18 cellular contexts compared by ENCODE assay signal in genomic region chr17:4109424-4109823, GRCh38. TPM values are rescaled to one million over a fixed set of nuclear protein-coding genes. Genes with fewer than 3 reads are reported as not detected.
DNase-seq lines count a peak whose midpoint lies in the region; ATAC-seq and TF ChIP-seq lines count a peak whose summit lies in the region.
"Had no signal": no experiment of that assay in that cellular context is flagged by ENCODE, and none has a peak within 500 bp of the region (broad histone marks: within the 10 kb centered on the region; RNA-seq: fewer than 3 reads in every experiment).

No MANE protein-coding gene starts in this region.

- no peaks in the 10 kb centered on the region for H3K9me3 ChIP-seq in BE2C
- H3K9me3 ChIP-seq: upper lobe of left lung had no signal

- no peak for DNase-seq in activated CD8-positive, alpha-beta memory T cell treated with anti-CD3 and anti-CD28 coated beads, Interleukin-2, amount 10 ng/mL, durations not matched to agents 7 days and 5 days
- no peak for DNase-seq in activated CD8-positive, alpha-beta memory T cell treated with anti-CD3 and anti-CD28 coated beads, Interleukin-2, amount 50 U/mL, for 48 hours
- no peak for DNase-seq in activated CD8-positive, alpha-beta T cell treated with anti-CD3 and anti-CD28 coated beads for 36 hours
- DNase-seq in endothelial cell (ENCODE audit: low spot score) = no peak
- DNase-seq in substantia nigra (lab: John Stamatoyannopoulos, UW) = peak in 19 of 49 donors; percentile 2 to 58 (median 23)
- no peak for DNase-seq in BE2C
- no peak for DNase-seq in cerebellar cortex (ENCODE audit: low spot score)
- no peak for DNase-seq in NCI-H1694 treated with DMSO at 0.1 percent for 48 hours (lab: John Stamatoyannopoulos, UW)
- DNase-seq: activated CD8-positive, alpha-beta memory T cell treated with anti-CD3 and anti-CD28 coated beads, Interleukin-2, amount 50 U/mL, for 4 hours; endodermal cell; NCI-H187; NCI-H446 treated with DMSO at 0.1 percent for 48 hours; retina; stimulated activated naive B cell treated with anti-CD40 and anti-IgM and Interleukin-4, amounts not matched to agents 10 μg/mL and 1 μg/mL and 100 μg/mL, for 72 hours; upper lobe of left lung had no signal

- no peaks in the 10 kb centered on the region; the same call in 1 of the 2 replicates for H3K36me3 ChIP-seq in BE2C

- H3K27ac Mint-ChIP-seq in activated CD8-positive, alpha-beta memory T cell treated with anti-CD3 and anti-CD28 coated beads, Interleukin-2, amount 10 ng/mL, durations not matched to agents 7 days and 5 days = peak overlapping the region; percentile 17
- H3K27ac Mint-ChIP-seq in activated CD8-positive, alpha-beta T cell treated with anti-CD3 and anti-CD28 coated beads for 36 hours = no peak overlapping the region
- H3K27ac Mint-ChIP-seq in endothelial cell (ENCODE audit: unreplicated experiment) = no peak overlapping the region
- H3K27ac Mint-ChIP-seq: endodermal cell; stimulated activated naive B cell treated with anti-CD40 and anti-IgM and Interleukin-4, amounts not matched to agents 10 μg/mL and 1 μg/mL and 100 μg/mL, for 72 hours; WTC11 had no signal

- no peak overlapping the region for H3K4me3 ChIP-seq in BE2C (ENCODE audit: low read depth, low read length)
- H3K4me3 ChIP-seq: upper lobe of left lung had no signal

- CTCF ChIA-PET in activated CD8-positive, alpha-beta memory T cell treated with anti-CD3 and anti-CD28 coated beads, Interleukin-2, amount 10 ng/mL, durations not matched to agents 7 days and 5 days (lab: Charles Lee) = no interaction called here
- CTCF ChIA-PET in activated CD8-positive, alpha-beta T cell treated with anti-CD3 and anti-CD28 coated beads for 36 hours (lab: Charles Lee) = no interaction called here

- POLR2A ChIA-PET in activated CD8-positive, alpha-beta T cell treated with anti-CD3 and anti-CD28 coated beads for 36 hours (lab: Charles Lee) = no interaction called here

- no peak for ATAC-seq in activated CD8-positive, alpha-beta memory T cell treated with anti-CD3 and anti-CD28 coated beads, Interleukin-2, amount 10 ng/mL, durations not matched to agents 7 days and 5 days
- ATAC-seq in activated CD8-positive, alpha-beta T cell treated with anti-CD3 and anti-CD28 coated beads for 36 hours = peak; percentile 20
- ATAC-seq: stimulated activated naive B cell treated with anti-CD40 and anti-IgM and Interleukin-4, amounts not matched to agents 10 μg/mL and 1 μg/mL and 100 μg/mL, for 72 hours; WTC11 had no signal

- peaks cover 41% of the 10 kb centered on the region for H3K36me3 Mint-ChIP-seq in activated CD8-positive, alpha-beta memory T cell treated with anti-CD3 and anti-CD28 coated beads, Interleukin-2, amount 10 ng/mL, durations not matched to agents 7 days and 5 days
- H3K36me3 Mint-ChIP-seq in activated CD8-positive, alpha-beta T cell treated with anti-CD3 and anti-CD28 coated beads for 36 hours (ENCODE audit: low read depth) = peaks cover 34% of the 10 kb centered on the region
- H3K36me3 Mint-ChIP-seq in endothelial cell (ENCODE audit: low read depth, unreplicated experiment) = peaks cover 33% of the 10 kb centered on the region

- H3K27me3 ChIP-seq in BE2C = no peaks in the 10 kb centered on the region
- H3K27me3 ChIP-seq: neutrophil, upper lobe of left lung had no signal

- H3K9me3 Mint-ChIP-seq in activated CD8-positive, alpha-beta memory T cell treated with anti-CD3 and anti-CD28 coated beads, Interleukin-2, amount 10 ng/mL, durations not matched to agents 7 days and 5 days (ENCODE audit: low read depth) = no peaks in the 10 kb centered on the region
- H3K9me3 Mint-ChIP-seq in activated CD8-positive, alpha-beta T cell treated with anti-CD3 and anti-CD28 coated beads for 36 hours = no peaks in the 10 kb centered on the region
- H3K9me3 Mint-ChIP-seq in endothelial cell (ENCODE audit: unreplicated experiment) = no peaks in the 10 kb centered on the region
- H3K9me3 Mint-ChIP-seq: endodermal cell; HFFc6; stimulated activated naive B cell treated with anti-CD40 and anti-IgM and Interleukin-4, amounts not matched to agents 10 μg/mL and 1 μg/mL and 100 μg/mL, for 72 hours; WTC11 had no signal

- H3K4me1 Mint-ChIP-seq in activated CD8-positive, alpha-beta memory T cell treated with anti-CD3 and anti-CD28 coated beads, Interleukin-2, amount 10 ng/mL, durations not matched to agents 7 days and 5 days = peaks cover 21% of the 10 kb centered on the region
- peaks cover 17% of the 10 kb centered on the region for H3K4me1 Mint-ChIP-seq in activated CD8-positive, alpha-beta T cell treated with anti-CD3 and anti-CD28 coated beads for 36 hours (ENCODE audit: low read depth)
- peaks cover 5% of the 10 kb centered on the region for H3K4me1 Mint-ChIP-seq in endothelial cell (ENCODE audit: unreplicated experiment)
- H3K4me1 Mint-ChIP-seq: endodermal cell, WTC11 had no signal

- H3K27me3 Mint-ChIP-seq in activated CD8-positive, alpha-beta memory T cell treated with anti-CD3 and anti-CD28 coated beads, Interleukin-2, amount 10 ng/mL, durations not matched to agents 7 days and 5 days = no peaks in the 10 kb centered on the region
- H3K27me3 Mint-ChIP-seq in activated CD8-positive, alpha-beta T cell treated with anti-CD3 and anti-CD28 coated beads for 36 hours = no peaks in the 10 kb centered on the region
- no peaks in the 10 kb centered on the region for H3K27me3 Mint-ChIP-seq in endothelial cell (ENCODE audit: unreplicated experiment)
- H3K27me3 Mint-ChIP-seq: stimulated activated naive B cell treated with anti-CD40 and anti-IgM and Interleukin-4, amounts not matched to agents 10 μg/mL and 1 μg/mL and 100 μg/mL, for 72 hours had no signal

- no peak overlapping the region for H3K4me3 Mint-ChIP-seq in activated CD8-positive, alpha-beta memory T cell treated with anti-CD3 and anti-CD28 coated beads, Interleukin-2, amount 10 ng/mL, durations not matched to agents 7 days and 5 days
- H3K4me3 Mint-ChIP-seq in activated CD8-positive, alpha-beta T cell treated with anti-CD3 and anti-CD28 coated beads for 36 hours = no peak overlapping the region
- peak overlapping the region; percentile 1 for H3K4me3 Mint-ChIP-seq in endothelial cell (ENCODE audit: unreplicated experiment)
- H3K4me3 Mint-ChIP-seq: endodermal cell; HFFc6; stimulated activated naive B cell treated with anti-CD40 and anti-IgM and Interleukin-4, amounts not matched to agents 10 μg/mL and 1 μg/mL and 100 μg/mL, for 72 hours; WTC11 had no signal

- H3K4me1 ChIP-seq in BE2C = no peaks in the 10 kb centered on the region
- H3K4me1 ChIP-seq: upper lobe of left lung had no signal

- H3K27ac ChIP-seq in substantia nigra (ENCODE audit: low read depth, low read length, poor library complexity, severe bottlenecking) = peak overlapping the region; percentile 57
- H3K27ac ChIP-seq: neutrophil had no signal

- intact Hi-C loops in activated CD8-positive, alpha-beta T cell treated with anti-CD3 and anti-CD28 coated beads for 36 hours (cut with micrococcal nuclease) = no loop called here

- TF ChIP-seq CTCF in activated CD8-positive, alpha-beta T cell treated with anti-CD3 and anti-CD28 coated beads for 36 hours (IDR thresholded peaks at IDR 0.05) = no peak
- no peak for TF ChIP-seq CTCF in endothelial cell (IDR thresholded peaks at IDR 0.05; ENCODE audit: unreplicated experiment)
- TF ChIP-seq CTCF in BE2C (IDR thresholded peaks at IDR 0.05; ENCODE audit: low read depth, low read length) = no peak

RNA-seq across cellular contexts. Expression of gene ZZEF1, which starts 33.4 kb away (rescaled TPM):
- total RNA-seq in activated CD8-positive, alpha-beta memory T cell treated with anti-CD3 and anti-CD28 coated beads, Interleukin-2, amount 10 ng/mL, durations not matched to agents 7 days and 5 days = 10 to 100 TPM; 49.6 to 61.9 TPM
- total RNA-seq in activated CD8-positive, alpha-beta T cell treated with anti-CD3 and anti-CD28 coated beads for 36 hours = 10 to 100 TPM; 28.1 to 30.6 TPM
- total RNA-seq in endothelial cell (ENCODE audit: unreplicated experiment) = 43.3 TPM
- 27.8 TPM for polyA plus RNA-seq in BE2C (2012; ENCODE audit: insufficient read depth, insufficient read length, low read depth)

RNA-seq across cellular contexts. Expression of gene CYB5D2, which starts 33.6 kb away (rescaled TPM):
- 1 to 10 TPM; 7.2 to 8.6 TPM for total RNA-seq in activated CD8-positive, alpha-beta memory T cell treated with anti-CD3 and anti-CD28 coated beads, Interleukin-2, amount 10 ng/mL, durations not matched to agents 7 days and 5 days
- total RNA-seq in activated CD8-positive, alpha-beta T cell treated with anti-CD3 and anti-CD28 coated beads for 36 hours = 1 to 10 TPM; 7.1 to 8.1 TPM
- total RNA-seq in endothelial cell (ENCODE audit: unreplicated experiment) = 29.9 TPM
- 27.1 TPM for polyA plus RNA-seq in BE2C (2012; ENCODE audit: insufficient read depth, insufficient read length, low read depth)
